8 cellular contexts compared by ENCODE assay signal in the genomic region with DNA sequence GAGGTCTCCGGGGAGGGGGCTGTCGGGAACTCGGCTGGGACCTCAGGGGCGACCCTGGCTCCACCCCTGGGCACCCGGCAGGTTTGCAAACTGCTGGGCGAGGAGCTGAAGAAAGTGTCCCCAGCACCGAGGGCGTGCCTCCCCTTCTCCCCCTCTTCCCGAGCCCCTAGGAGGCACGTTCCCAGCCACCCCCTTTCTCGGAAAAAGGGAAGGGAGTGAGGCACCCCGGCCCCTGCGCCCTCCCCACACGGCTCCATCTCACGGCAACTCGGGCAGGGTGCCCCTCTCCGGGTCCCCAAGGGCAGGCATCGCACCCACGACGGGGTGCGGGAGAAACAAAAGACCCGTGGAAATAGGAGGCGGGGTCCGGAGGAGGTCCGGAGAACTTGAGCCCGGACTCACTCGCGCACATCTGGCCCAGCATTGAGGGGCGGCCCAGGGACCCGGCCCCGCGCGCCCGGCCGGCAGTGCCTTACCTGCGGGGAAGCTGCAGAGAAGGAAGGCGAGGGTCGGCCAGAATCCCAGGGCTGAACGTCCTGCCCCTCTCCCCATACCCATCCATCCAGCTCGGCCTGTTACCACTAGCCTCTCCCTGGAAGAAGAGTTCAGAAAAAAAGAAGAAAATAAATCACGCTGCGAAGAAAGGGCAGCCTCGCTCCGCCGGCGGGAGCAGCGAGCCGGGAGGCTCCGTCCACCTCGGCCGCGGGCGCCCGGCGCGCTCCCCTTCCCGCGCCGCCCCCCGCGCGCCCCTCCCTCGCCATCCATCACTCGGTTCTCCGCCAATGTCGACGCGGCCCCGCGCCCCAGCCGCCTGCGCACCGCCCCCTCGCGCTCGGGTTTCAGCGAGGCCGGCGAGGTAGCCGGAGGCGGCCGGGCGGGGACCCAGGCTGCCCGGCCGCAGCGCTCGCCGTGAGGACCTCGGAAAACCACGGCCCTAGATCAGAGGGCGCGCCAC. TPM values are rescaled to one million over a fixed set of nuclear protein-coding genes. Genes with fewer than 3 reads are reported as not detected.
DNase-seq lines count a peak whose midpoint lies in the region; ATAC-seq and TF ChIP-seq lines count a peak whose summit lies in the region.

No MANE protein-coding gene starts in this region.

- intact Hi-C loops in activated CD8-positive, alpha-beta T cell treated with anti-CD3 and anti-CD28 coated beads for 36 hours (cut with micrococcal nuclease) = no loop called here

- H3F3A ChIP-seq in neural progenitor cell (ENCODE audit: low read depth) = peaks cover 95% of the 10 kb centered on the region

- H3K36me3 ChIP-seq in BE2C = no peaks in the 10 kb centered on the region
- no peaks in the 10 kb centered on the region for H3K36me3 ChIP-seq in HUES6 (ENCODE audit: control insufficient read depth, insufficient read depth, low read length)
- H3K36me3 ChIP-seq in neural progenitor cell = peaks cover 6% of the 10 kb centered on the region

- peak; percentile 27 for ATAC-seq in activated CD8-positive, alpha-beta T cell treated with anti-CD3 and anti-CD28 coated beads for 36 hours
- ATAC-seq in GM19351 (IDR thresholded peaks at IDR 0.05; ENCODE audit: unreplicated experiment) = no peak
- no peak for ATAC-seq in HG02870 (IDR thresholded peaks at IDR 0.05; ENCODE audit: unreplicated experiment)
- no peak for ATAC-seq in HG03342 (IDR thresholded peaks at IDR 0.05; ENCODE audit: unreplicated experiment)

- CTCF ChIA-PET in activated CD8-positive, alpha-beta T cell treated with anti-CD3 and anti-CD28 coated beads for 36 hours (lab: Charles Lee) = interaction anchor here (6.6 kb wide), 1 partner anchor 15 kb away, joined by 26 read pairs; no protein-coding TSS in a partner anchor

- no peaks in the 10 kb centered on the region for H3K4me1 ChIP-seq in BE2C
- peaks cover 42% of the 10 kb centered on the region for H3K4me1 ChIP-seq in HUES6 (ENCODE audit: control insufficient read depth, insufficient read depth, low read length)
- peaks cover 82% of the 10 kb centered on the region for H3K4me1 ChIP-seq in neural progenitor cell

- peak overlapping the region; percentile 100 for H3K4me2 ChIP-seq in neural progenitor cell

- H3K9me3 Mint-ChIP-seq in activated CD8-positive, alpha-beta T cell treated with anti-CD3 and anti-CD28 coated beads for 36 hours = no peaks in the 10 kb centered on the region
- H3K9me3 Mint-ChIP-seq in neural progenitor cell = peaks cover 3% of the 10 kb centered on the region

- DNase-seq in BE2C (peak; percentile 86), glomerular visceral epithelial cell (ENCODE audit: extremely low spot score) (peak; percentile 23), neural progenitor cell (ENCODE audit: low spot score) (peak; percentile 96)
- DNase-seq in activated CD8-positive, alpha-beta T cell treated with anti-CD3 and anti-CD28 coated beads for 36 hours = no peak

- POLR2A ChIA-PET in activated CD8-positive, alpha-beta T cell treated with anti-CD3 and anti-CD28 coated beads for 36 hours (lab: Charles Lee) = no interaction called here

- H3K27ac ChIP-seq in HUES6 (ENCODE audit: low read depth, low read length) = peak overlapping the region; percentile 55; the same call in 1 of the 2 replicates
- peak overlapping the region; percentile 88 for H3K27ac ChIP-seq in neural progenitor cell

- H2AFZ ChIP-seq in neural progenitor cell (replicated peaks) = no peak overlapping the region

- peaks cover 100% of the 10 kb centered on the region for H3K79me2 ChIP-seq in neural progenitor cell (ENCODE audit: low read depth)

- H3K4me3 ChIP-seq in BE2C (ENCODE audit: low read depth, low read length) (peak overlapping the region; percentile 58), HUES6 (ENCODE audit: low read depth, low read length) (peak overlapping the region; percentile 95), neural progenitor cell (peak overlapping the region; percentile 95)

- H3K9ac ChIP-seq in HUES6 (ENCODE audit: low read length) = peak overlapping the region; percentile 84
- H3K9ac ChIP-seq in neural progenitor cell = peak overlapping the region; percentile 73

- peaks cover 53% of the 10 kb centered on the region for H3K27me3 Mint-ChIP-seq in activated CD8-positive, alpha-beta T cell treated with anti-CD3 and anti-CD28 coated beads for 36 hours
- no peaks in the 10 kb centered on the region for H3K27me3 Mint-ChIP-seq in neural progenitor cell (ENCODE audit: insufficient read depth, low read depth)

- H3K27me3 ChIP-seq in BE2C (peaks cover 37% of the 10 kb centered on the region), HUES6 (ENCODE audit: control insufficient read depth, insufficient read depth, low read length) (peaks cover 16% of the 10 kb centered on the region), neural progenitor cell (no peaks in the 10 kb centered on the region)

- peaks cover 98% of the 10 kb centered on the region for H4K20me1 ChIP-seq in neural progenitor cell (ENCODE audit: low read depth)

- H3K9me3 ChIP-seq in BE2C = no peaks in the 10 kb centered on the region
- H3K9me3 ChIP-seq in HUES6 (ENCODE audit: control insufficient read depth, insufficient read depth, low read depth, low read length) = no peaks in the 10 kb centered on the region
- H3K9me3 ChIP-seq in neural progenitor cell (ENCODE audit: low read depth) = no peaks in the 10 kb centered on the region

- TF ChIP-seq CTCF in BE2C (IDR thresholded peaks at IDR 0.05; ENCODE audit: low read depth, low read length) = no peak
- no peak for TF ChIP-seq CTCF in activated CD8-positive, alpha-beta T cell treated with anti-CD3 and anti-CD28 coated beads for 36 hours (IDR thresholded peaks at IDR 0.05)
- no peak for TF ChIP-seq CTCF in neural progenitor cell (IDR thresholded peaks at IDR 0.05)

- H3K36me3 Mint-ChIP-seq in activated CD8-positive, alpha-beta T cell treated with anti-CD3 and anti-CD28 coated beads for 36 hours (ENCODE audit: low read depth) = no peaks in the 10 kb centered on the region
- H3K36me3 Mint-ChIP-seq in neural progenitor cell = peaks cover 19% of the 10 kb centered on the region

- H3K27ac Mint-ChIP-seq in activated CD8-positive, alpha-beta T cell treated with anti-CD3 and anti-CD28 coated beads for 36 hours = no peak overlapping the region
- H3K27ac Mint-ChIP-seq in neural progenitor cell = peak overlapping the region; percentile 96

- H3K4me1 Mint-ChIP-seq in activated CD8-positive, alpha-beta T cell treated with anti-CD3 and anti-CD28 coated beads for 36 hours (ENCODE audit: low read depth) = peaks cover 17% of the 10 kb centered on the region
- peaks cover 76% of the 10 kb centered on the region for H3K4me1 Mint-ChIP-seq in neural progenitor cell

- peak overlapping the region; percentile 23 for H3K4me3 Mint-ChIP-seq in activated CD8-positive, alpha-beta T cell treated with anti-CD3 and anti-CD28 coated beads for 36 hours
- peak overlapping the region; percentile 97 for H3K4me3 Mint-ChIP-seq in neural progenitor cell

RNA-seq across cellular contexts. Expression of a gene that starts 16.3 kb away (rescaled TPM):
- polyA plus RNA-seq in BE2C (2012; ENCODE audit: insufficient read depth, insufficient read length, low read depth) = 1.1 TPM
- total RNA-seq in activated CD8-positive, alpha-beta T cell treated with anti-CD3 and anti-CD28 coated beads for 36 hours = not detected
- total RNA-seq in neural progenitor cell (ENCODE audit: low replicate concordance) = 41.4 and 85.1 TPM in 2 replicates

Comparison
In these comparisons a context has a peak if more than half of its experiments do, and no peak if none do; other contexts are left out.
1. RNA of a gene that starts 16.3 kb away (total RNA-seq): 41.4 to 85.1 TPM in neural progenitor cell; not detected in activated CD8-positive, alpha-beta T cell treated with anti-CD3 and anti-CD28 coated beads for 36 hours; every median in the first group is over 10 times any median in the second.
2. Peak in every context shown above with its lines, with median percentiles within 50 percentile points of each other: H3K4me3 ChIP-seq.